Comparison of ENCODE assay signal across 35 cellular contexts in genomic region chr7:25802057-25802456, GRCh38.
"Had no signal": no experiment of that assay in that cellular context is flagged by ENCODE, and none has a peak within 500 bp of the region (broad histone marks: within the 10 kb centered on the region; RNA-seq: fewer than 3 reads in every experiment).

No MANE protein-coding gene starts in this region.

- H3K27me3 ChIP-seq: adrenal gland, cardiac muscle cell, gastrocnemius medialis, ovary, testis, upper lobe of left lung had no signal

- H3K9me3 Mint-ChIP-seq: activated CD8-positive, alpha-beta T cell treated with anti-CD3 and anti-CD28 coated beads for 36 hours; activated naive CD8-positive, alpha-beta T cell treated with anti-CD3 and anti-CD28 coated beads for 36 hours; effector memory CD8-positive, alpha-beta T cell; immature natural killer cell; naive B cell; nephron progenitor cell; T-helper 1 cell treated with Interleukin-12 subunit alpha and Interleukin-12 subunit beta and Interleukin-4 antibody, amounts not matched to agents 30 μg/mL and 1 μg/mL, for 36 hours had no signal

- H3K27ac Mint-ChIP-seq: activated CD8-positive, alpha-beta T cell treated with anti-CD3 and anti-CD28 coated beads for 36 hours; activated naive CD8-positive, alpha-beta T cell treated with anti-CD3 and anti-CD28 coated beads for 36 hours; effector memory CD8-positive, alpha-beta T cell; immature natural killer cell; mesothelial cell of epicardium; naive B cell; nephron progenitor cell; progenitor cell of endocrine pancreas; T-helper 1 cell treated with Interleukin-12 subunit alpha and Interleukin-12 subunit beta and Interleukin-4 antibody, amounts not matched to agents 30 μg/mL and 1 μg/mL, for 36 hours had no signal

- H3K27me3 Mint-ChIP-seq: activated naive CD8-positive, alpha-beta T cell treated with anti-CD3 and anti-CD28 coated beads for 36 hours had no signal

- H3K4me1 Mint-ChIP-seq: immature natural killer cell, naive B cell had no signal

- DNase-seq: activated CD4-positive, alpha-beta T cell treated with anti-CD3 and anti-CD28 coated beads, Interleukin-2, amount 50 U/mL, for 1 hour; activated CD8-positive, alpha-beta T cell treated with anti-CD3 and anti-CD28 coated beads for 36 hours; activated naive CD4-positive, alpha-beta T cell treated with Interleukin-2 at 50 U/mL for 16 hours; activated naive CD8-positive, alpha-beta T cell treated with anti-CD3 and anti-CD28 coated beads for 36 hours; adrenal gland; aorta; cerebellar nuclear complex; cortex of kidney; effector memory CD8-positive, alpha-beta T cell; erythroblast; gastrocnemius medialis; hippocampal formation; immature natural killer cell; kidney; naive B cell; nephron progenitor cell; ovary; retina; SK-N-SH; stimulated activated CD4-positive, alpha-beta T cell treated with anti-CD3 and anti-CD28 coated beads, Interleukin-15, amount 100 ng/mL, for 24 hours; stimulated activated CD4-positive, alpha-beta T cell treated with anti-CD3 and anti-CD28 coated beads, Interleukin-2, amount 100 ng/mL, for 24 hours; stimulated activated naive CD4-positive, alpha-beta T cell; SW 1271; T1000; testis; upper lobe of left lung; WERI-Rb-1 had no signal

- H3K9me3 ChIP-seq: adrenal gland, gastrocnemius medialis, neutrophil, ovary, SK-N-SH, testis, upper lobe of left lung had no signal

- H3K4me3 Mint-ChIP-seq: activated CD8-positive, alpha-beta T cell treated with anti-CD3 and anti-CD28 coated beads for 36 hours; activated naive CD8-positive, alpha-beta T cell treated with anti-CD3 and anti-CD28 coated beads for 36 hours; brain; effector memory CD8-positive, alpha-beta T cell; immature natural killer cell; mesothelial cell of epicardium; naive B cell; nephron progenitor cell; T-helper 1 cell treated with Interleukin-12 subunit alpha and Interleukin-12 subunit beta and Interleukin-4 antibody, amounts not matched to agents 30 μg/mL and 1 μg/mL, for 36 hours had no signal

- H3K4me3 ChIP-seq: adrenal gland, cardiac muscle cell, gastrocnemius medialis, ovary, testis, upper lobe of left lung had no signal

- H3K27ac ChIP-seq: adrenal gland, cardiac muscle cell, gastrocnemius medialis, neutrophil, ovary, testis, upper lobe of left lung, WERI-Rb-1 had no signal

- ATAC-seq: activated CD4-positive, CD25-positive, alpha-beta regulatory T cell treated with anti-CD3 and anti-CD28 coated beads, Interleukin-2, amount 50 U/mL, for 24 hours; activated CD8-positive, alpha-beta T cell treated with anti-CD3 and anti-CD28 coated beads for 36 hours; effector memory CD8-positive, alpha-beta T cell; gastrocnemius medialis; sciatic nerve had no signal

- H3K4me1 ChIP-seq: adrenal gland, gastrocnemius medialis, testis, upper lobe of left lung had no signal

- H3K36me3 Mint-ChIP-seq: activated naive CD8-positive, alpha-beta T cell treated with anti-CD3 and anti-CD28 coated beads for 36 hours; brain; immature natural killer cell; mesothelial cell of epicardium; naive B cell had no signal

- H3K36me3 ChIP-seq: adrenal gland, cardiac muscle cell, gastrocnemius medialis, neutrophil, ovary, upper lobe of left lung, WERI-Rb-1 had no signal
